In the genomic region with DNA sequence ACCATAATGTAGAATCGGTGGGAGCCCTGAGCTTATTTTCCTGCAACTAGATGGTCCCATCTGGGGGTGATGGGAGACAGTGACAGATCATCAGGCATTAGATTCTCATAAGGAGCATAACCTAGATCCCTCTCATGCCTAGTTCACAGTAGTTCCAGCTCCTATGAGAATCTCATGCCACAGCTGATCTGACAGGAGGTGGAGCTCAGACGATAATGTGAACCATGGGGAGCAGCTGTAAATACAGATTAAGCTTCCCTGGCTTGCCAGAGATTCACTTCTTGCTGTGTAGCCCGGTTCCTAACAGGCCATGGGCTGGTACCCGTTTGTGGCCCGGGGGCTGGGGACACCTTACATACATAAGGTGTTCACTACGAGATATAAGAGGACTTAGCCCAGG, we compare ENCODE assay signal across 8 cellular contexts. TPM values are rescaled to one million over a fixed set of nuclear protein-coding genes. Genes with fewer than 3 reads are reported as not detected.
A peak's percentile ranks its signal among the peaks of the same experiment; 100 is the strongest.
DNase-seq lines count a peak whose midpoint lies in the region; ATAC-seq and TF ChIP-seq lines count a peak whose summit lies in the region.

No MANE protein-coding gene starts in this region.

- H3F3A ChIP-seq in OCI-LY1 (ENCODE audit: insufficient read depth, low read length) = no peaks in the 10 kb centered on the region

- peak overlapping the region; percentile 98 for H3K4me3 Mint-ChIP-seq in activated CD4-positive, alpha-beta T cell treated with anti-CD3 and anti-CD28 coated beads for 36 hours
- H3K4me3 Mint-ChIP-seq in effector memory CD8-positive, alpha-beta T cell = peak overlapping the region; percentile 91 to 96

- H3K9me2 ChIP-seq in OCI-LY1 (ENCODE audit: low read depth, low read length) = no peaks in the 10 kb centered on the region

- intact Hi-C loops in activated CD4-positive, alpha-beta T cell treated with anti-CD3 and anti-CD28 coated beads for 36 hours (cut with DNase I, micrococcal nuclease) = no loop called here

- H3K4me1 Mint-ChIP-seq in activated CD4-positive, alpha-beta T cell treated with anti-CD3 and anti-CD28 coated beads for 36 hours = peaks cover 28% of the 10 kb centered on the region
- H3K4me1 Mint-ChIP-seq in effector memory CD8-positive, alpha-beta T cell (ENCODE audit: low read depth in 2 of 2) = peaks cover 28 to 35% of the 10 kb centered on the region in 2 donors

- H3K27me3 Mint-ChIP-seq in activated CD4-positive, alpha-beta T cell treated with anti-CD3 and anti-CD28 coated beads for 36 hours = no peaks in the 10 kb centered on the region
- H3K27me3 Mint-ChIP-seq in effector memory CD8-positive, alpha-beta T cell = no peaks in the 10 kb centered on the region

- peaks cover 6% of the 10 kb centered on the region for H3K36me3 Mint-ChIP-seq in activated CD4-positive, alpha-beta T cell treated with anti-CD3 and anti-CD28 coated beads for 36 hours (ENCODE audit: low read depth)
- H3K36me3 Mint-ChIP-seq in effector memory CD8-positive, alpha-beta T cell (ENCODE audit: insufficient read depth) = peaks cover 18% of the 10 kb centered on the region

- peaks cover 35% of the 10 kb centered on the region for H3K79me2 ChIP-seq in OCI-LY1 (ENCODE audit: insufficient read depth, low read length)

- POLR2A ChIA-PET in activated CD4-positive, alpha-beta T cell treated with anti-CD3 and anti-CD28 coated beads for 36 hours (lab: Charles Lee) = no interaction called here

- peaks cover 30% of the 10 kb centered on the region for H3K4me1 ChIP-seq in OCI-LY1 (ENCODE audit: insufficient read depth, low read length, severe bottlenecking)

- TF ChIP-seq CTCF in OCI-LY1 (IDR thresholded peaks at IDR 0.05; ENCODE audit: low read length) = no peak
- TF ChIP-seq CTCF in retinal pigment epithelial cell (conservative IDR thresholded peaks at IDR 0.05; ENCODE audit: low read depth, low read length) = no peak

- no peaks in the 10 kb centered on the region for H3K9me3 Mint-ChIP-seq in activated CD4-positive, alpha-beta T cell treated with anti-CD3 and anti-CD28 coated beads for 36 hours (ENCODE audit: low read depth)
- H3K9me3 Mint-ChIP-seq in effector memory CD8-positive, alpha-beta T cell = no peaks in the 10 kb centered on the region

- no peak for DNase-seq in activated CD4-positive, alpha-beta T cell treated with anti-CD3 and anti-CD28 coated beads for 36 hours
- no peak for DNase-seq in activated CD4-positive, alpha-beta T cell treated with anti-CD3 and anti-CD28 coated beads for 1 hour
- no peak for DNase-seq in effector memory CD8-positive, alpha-beta T cell
- DNase-seq in retinal pigment epithelial cell (ENCODE audit: low read depth) (no peak), NCI-H524 (lab: John Stamatoyannopoulos, UW) (no peak)
- DNase-seq in stimulated activated CD4-positive, alpha-beta T cell treated with anti-CD3 and anti-CD28 coated beads, Interleukin-2, amount 100 ng/mL, for 48 hours = no peak

- H3K4me3 ChIP-seq in OCI-LY1 (ENCODE audit: low read depth, low read length, poor library complexity, severe bottlenecking) (peak overlapping the region; percentile 96), retinal pigment epithelial cell (ENCODE audit: low read length) (peak overlapping the region; percentile 92)

- peak overlapping the region; percentile 80 for H3K9ac ChIP-seq in OCI-LY1 (ENCODE audit: low read length)

- H3K4me2 ChIP-seq in OCI-LY1 (ENCODE audit: low read length) = peak overlapping the region; percentile 94

- H3K27me3 ChIP-seq in OCI-LY1 (ENCODE audit: insufficient read depth, low read length) = no peaks in the 10 kb centered on the region

- no peak overlapping the region for H3K27ac ChIP-seq in OCI-LY1 (ENCODE audit: low read depth, low read length, poor library complexity, severe bottlenecking)

- ATAC-seq in activated CD4-positive, alpha-beta T cell treated with anti-CD3 and anti-CD28 coated beads for 36 hours = no peak
- no peak for ATAC-seq in effector memory CD8-positive, alpha-beta T cell (replicated peaks)
- no peak for ATAC-seq in GM21515 (IDR thresholded peaks at IDR 0.05; ENCODE audit: unreplicated experiment)

- no peaks in the 10 kb centered on the region for H3K9me3 ChIP-seq in OCI-LY1 (ENCODE audit: low read length)

- H4K20me1 ChIP-seq in OCI-LY1 (ENCODE audit: insufficient read depth, low read length) = peaks cover 4% of the 10 kb centered on the region; the same call in 1 of the 2 replicates

- H3K27ac Mint-ChIP-seq in activated CD4-positive, alpha-beta T cell treated with anti-CD3 and anti-CD28 coated beads for 36 hours = peak overlapping the region; percentile 99
- peak overlapping the region; percentile 97 to 98 for H3K27ac Mint-ChIP-seq in effector memory CD8-positive, alpha-beta T cell

- CTCF ChIA-PET in activated CD4-positive, alpha-beta T cell treated with anti-CD3 and anti-CD28 coated beads for 36 hours (lab: Charles Lee) = interaction anchor here (0.6 kb wide), 1 partner anchor 416 kb away, joined by 3 read pairs; no protein-coding TSS in a partner anchor

- H2AFZ ChIP-seq in OCI-LY1 (ENCODE audit: low read length) = no peak overlapping the region; the same call in 1 of the 2 replicates

- H3K36me3 ChIP-seq in OCI-LY1 (ENCODE audit: insufficient read depth, low read length) = no peaks in the 10 kb centered on the region

RNA-seq across cellular contexts. Expression of a gene that starts 1.2 kb away (rescaled TPM):
- total RNA-seq in activated CD4-positive, alpha-beta T cell treated with anti-CD3 and anti-CD28 coated beads for 36 hours = 10 to 100 TPM; 30.7 to 32.1 TPM
